ENCODE assay signal across 27 cellular contexts in genomic region chr20:24419786-24420185, GRCh38. TPM values are rescaled to one million over a fixed set of nuclear protein-coding genes. Genes with fewer than 3 reads are reported as not detected.
"Had no signal": no experiment of that assay in that cellular context is flagged by ENCODE, and none has a peak within 500 bp of the region (broad histone marks: within the 10 kb centered on the region; RNA-seq: fewer than 3 reads in every experiment).

No MANE protein-coding gene starts in this region.

- H3K4me3 Mint-ChIP-seq: naive thymus-derived CD4-positive, alpha-beta T cell had no signal

- H3K4me1 ChIP-seq: esophagus squamous epithelium, gastrocnemius medialis, left lung, lower lobe of right lung had no signal

- H3K4me3 ChIP-seq: coronary artery, dorsolateral prefrontal cortex, esophagus squamous epithelium, gastrocnemius medialis, heart right ventricle, left lung, lower lobe of right lung had no signal

- H3K27ac ChIP-seq: coronary artery, esophagus squamous epithelium, gastrocnemius medialis, heart right ventricle, left lung, lower lobe of right lung had no signal

- ATAC-seq: gastrocnemius medialis; heart right ventricle; left lung; left ventricle myocardium superior; naive thymus-derived CD4-positive, alpha-beta T cell had no signal

- H3K36me3 ChIP-seq: esophagus squamous epithelium, gastrocnemius medialis, heart right ventricle, left lung, lower lobe of right lung had no signal

- H3K4me1 Mint-ChIP-seq: naive thymus-derived CD4-positive, alpha-beta T cell had no signal

- DNase-seq: dermis blood vessel endothelial cell; effector CD4-positive, alpha-beta T cell; effector memory CD4-positive, alpha-beta T cell; esophagus squamous epithelium; foreskin fibroblast; foreskin melanocyte; gastrocnemius medialis; glutamatergic neuron; head of caudate nucleus; heart right ventricle; hippocampal formation; left cardiac atrium; left lung; left ventricle myocardium superior; lower lobe of right lung; mesenchymal stem cell; midbrain; naive thymus-derived CD4-positive, alpha-beta T cell had no signal

- H3K27ac Mint-ChIP-seq: naive thymus-derived CD4-positive, alpha-beta T cell had no signal

- FAIRE-seq: colon, endothelial cell of umbilical vein, islet of Langerhans, keratinocyte had no signal

- H3K27me3 ChIP-seq: esophagus squamous epithelium, gastrocnemius medialis had no signal

- H3K9me3 ChIP-seq: gastrocnemius medialis had no signal

RNA-seq across cellular contexts. Expression of gene SYNDIG1, which starts 49.6 kb away (rescaled TPM):
- total RNA-seq: endothelial cell of umbilical vein; esophagus squamous epithelium; glomerular endothelial cell; lung microvascular endothelial cell; mononuclear cell; naive thymus-derived CD4-positive, alpha-beta T cell had no signal
- polyA plus RNA-seq: endothelial cell of umbilical vein; naive thymus-derived CD4-positive, alpha-beta T cell had no signal
